1 cellular context compared by ENCODE assay signal in the genomic region with DNA sequence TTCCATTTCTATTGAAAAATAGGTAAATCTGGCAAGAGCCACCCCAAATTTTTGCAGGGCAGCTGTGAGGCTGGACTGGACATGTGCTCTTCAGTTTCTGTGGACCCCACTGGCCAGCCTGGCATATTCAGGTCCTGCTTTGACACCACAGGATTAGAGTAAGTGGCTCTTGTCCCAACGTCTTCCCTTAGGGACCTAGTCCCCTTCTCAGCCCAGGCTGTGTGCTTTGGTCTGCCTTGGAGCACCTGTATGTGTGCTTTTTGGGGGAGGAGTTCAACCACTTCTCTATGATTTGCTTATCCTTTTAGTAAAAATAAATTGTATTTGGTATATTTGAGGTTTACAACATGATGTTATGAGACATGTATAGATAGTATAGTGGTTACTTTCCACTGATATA.
TF ChIP-seq lines count a peak whose summit lies in the region.

No MANE protein-coding gene starts in this region.

TF ChIP-seq in GM12878, 131 proteins besides CTCF, POLR2A, EP300 and RAD21 (continued from another document):
- TF ChIP-seq RB1 (IDR thresholded peaks at IDR 0.05; ENCODE audit: borderline replicate concordance) (no peak), SUZ12 (IDR thresholded peaks at IDR 0.05; ENCODE audit: unreplicated experiment) (no peak), NR2C2 (IDR thresholded peaks at IDR 0.05; ENCODE audit: borderline replicate concordance, control insufficient read depth, insufficient read length, low read depth) (no peak), ZBED1 (IDR thresholded peaks at IDR 0.05; ENCODE audit: borderline replicate concordance) (no peak), FOXK2 (IDR thresholded peaks at IDR 0.05) (no peak), BHLHE40 (IDR thresholded peaks at IDR 0.05; ENCODE audit: borderline replicate concordance in 1 of 2, low read depth in 2 of 2, low read length in 1 of 2) (no peak), JUND (IDR thresholded peaks at IDR 0.05; ENCODE audit: low read depth, low read length) (no peak), GATAD2B (conservative IDR thresholded peaks at IDR 0.05; ENCODE audit: low read depth) (no peak), JUNB (IDR thresholded peaks at IDR 0.05) (no peak), ZNF207 (IDR thresholded peaks at IDR 0.05; ENCODE audit: borderline replicate concordance) (no peak), SRF (IDR thresholded peaks at IDR 0.05; ENCODE audit: low read depth in 2 of 2, low read length in 2 of 2) (no peak), HCFC1 (IDR thresholded peaks at IDR 0.05; ENCODE audit: low read length) (no peak)
- TF ChIP-seq, protein P1, sequence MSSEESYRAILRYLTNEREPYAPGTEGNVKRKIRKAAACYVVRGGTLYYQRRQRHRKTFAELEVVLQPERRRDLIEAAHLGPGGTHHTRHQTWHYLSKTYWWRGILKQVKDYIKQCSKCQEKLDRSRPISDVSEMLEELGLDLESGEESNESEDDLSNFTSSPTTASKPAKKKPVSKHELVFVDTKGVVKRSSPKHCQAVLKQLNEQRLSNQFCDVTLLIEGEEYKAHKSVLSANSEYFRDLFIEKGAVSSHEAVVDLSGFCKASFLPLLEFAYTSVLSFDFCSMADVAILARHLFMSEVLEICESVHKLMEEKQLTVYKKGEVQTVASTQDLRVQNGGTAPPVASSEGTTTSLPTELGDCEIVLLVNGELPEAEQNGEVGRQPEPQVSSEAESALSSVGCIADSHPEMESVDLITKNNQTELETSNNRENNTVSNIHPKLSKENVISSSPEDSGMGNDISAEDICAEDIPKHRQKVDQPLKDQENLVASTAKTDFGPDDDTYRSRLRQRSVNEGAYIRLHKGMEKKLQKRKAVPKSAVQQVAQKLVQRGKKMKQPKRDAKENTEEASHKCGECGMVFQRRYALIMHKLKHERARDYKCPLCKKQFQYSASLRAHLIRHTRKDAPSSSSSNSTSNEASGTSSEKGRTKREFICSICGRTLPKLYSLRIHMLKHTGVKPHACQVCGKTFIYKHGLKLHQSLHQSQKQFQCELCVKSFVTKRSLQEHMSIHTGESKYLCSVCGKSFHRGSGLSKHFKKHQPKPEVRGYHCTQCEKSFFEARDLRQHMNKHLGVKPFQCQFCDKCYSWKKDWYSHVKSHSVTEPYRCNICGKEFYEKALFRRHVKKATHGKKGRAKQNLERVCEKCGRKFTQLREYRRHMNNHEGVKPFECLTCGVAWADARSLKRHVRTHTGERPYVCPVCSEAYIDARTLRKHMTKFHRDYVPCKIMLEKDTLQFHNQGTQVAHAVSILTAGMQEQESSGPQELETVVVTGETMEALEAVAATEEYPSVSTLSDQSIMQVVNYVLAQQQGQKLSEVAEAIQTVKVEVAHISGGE (CRISPR knock-in tag; IDR thresholded peaks at IDR 0.05) = no peak
- TF ChIP-seq, protein P2, sequence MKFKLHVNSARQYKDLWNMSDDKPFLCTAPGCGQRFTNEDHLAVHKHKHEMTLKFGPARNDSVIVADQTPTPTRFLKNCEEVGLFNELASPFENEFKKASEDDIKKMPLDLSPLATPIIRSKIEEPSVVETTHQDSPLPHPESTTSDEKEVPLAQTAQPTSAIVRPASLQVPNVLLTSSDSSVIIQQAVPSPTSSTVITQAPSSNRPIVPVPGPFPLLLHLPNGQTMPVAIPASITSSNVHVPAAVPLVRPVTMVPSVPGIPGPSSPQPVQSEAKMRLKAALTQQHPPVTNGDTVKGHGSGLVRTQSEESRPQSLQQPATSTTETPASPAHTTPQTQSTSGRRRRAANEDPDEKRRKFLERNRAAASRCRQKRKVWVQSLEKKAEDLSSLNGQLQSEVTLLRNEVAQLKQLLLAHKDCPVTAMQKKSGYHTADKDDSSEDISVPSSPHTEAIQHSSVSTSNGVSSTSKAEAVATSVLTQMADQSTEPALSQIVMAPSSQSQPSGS (IDR thresholded peaks at IDR 0.05; ENCODE audit: low read length) = no peak
- TF ChIP-seq, protein P3, sequence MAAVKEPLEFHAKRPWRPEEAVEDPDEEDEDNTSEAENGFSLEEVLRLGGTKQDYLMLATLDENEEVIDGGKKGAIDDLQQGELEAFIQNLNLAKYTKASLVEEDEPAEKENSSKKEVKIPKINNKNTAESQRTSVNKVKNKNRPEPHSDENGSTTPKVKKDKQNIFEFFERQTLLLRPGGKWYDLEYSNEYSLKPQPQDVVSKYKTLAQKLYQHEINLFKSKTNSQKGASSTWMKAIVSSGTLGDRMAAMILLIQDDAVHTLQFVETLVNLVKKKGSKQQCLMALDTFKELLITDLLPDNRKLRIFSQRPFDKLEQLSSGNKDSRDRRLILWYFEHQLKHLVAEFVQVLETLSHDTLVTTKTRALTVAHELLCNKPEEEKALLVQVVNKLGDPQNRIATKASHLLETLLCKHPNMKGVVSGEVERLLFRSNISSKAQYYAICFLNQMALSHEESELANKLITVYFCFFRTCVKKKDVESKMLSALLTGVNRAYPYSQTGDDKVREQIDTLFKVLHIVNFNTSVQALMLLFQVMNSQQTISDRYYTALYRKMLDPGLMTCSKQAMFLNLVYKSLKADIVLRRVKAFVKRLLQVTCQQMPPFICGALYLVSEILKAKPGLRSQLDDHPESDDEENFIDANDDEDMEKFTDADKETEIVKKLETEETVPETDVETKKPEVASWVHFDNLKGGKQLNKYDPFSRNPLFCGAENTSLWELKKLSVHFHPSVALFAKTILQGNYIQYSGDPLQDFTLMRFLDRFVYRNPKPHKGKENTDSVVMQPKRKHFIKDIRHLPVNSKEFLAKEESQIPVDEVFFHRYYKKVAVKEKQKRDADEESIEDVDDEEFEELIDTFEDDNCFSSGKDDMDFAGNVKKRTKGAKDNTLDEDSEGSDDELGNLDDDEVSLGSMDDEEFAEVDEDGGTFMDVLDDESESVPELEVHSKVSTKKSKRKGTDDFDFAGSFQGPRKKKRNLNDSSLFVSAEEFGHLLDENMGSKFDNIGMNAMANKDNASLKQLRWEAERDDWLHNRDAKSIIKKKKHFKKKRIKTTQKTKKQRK (IDR thresholded peaks at IDR 0.05; ENCODE audit: low read depth, low read length) = no peak
- TF ChIP-seq, protein P4, sequence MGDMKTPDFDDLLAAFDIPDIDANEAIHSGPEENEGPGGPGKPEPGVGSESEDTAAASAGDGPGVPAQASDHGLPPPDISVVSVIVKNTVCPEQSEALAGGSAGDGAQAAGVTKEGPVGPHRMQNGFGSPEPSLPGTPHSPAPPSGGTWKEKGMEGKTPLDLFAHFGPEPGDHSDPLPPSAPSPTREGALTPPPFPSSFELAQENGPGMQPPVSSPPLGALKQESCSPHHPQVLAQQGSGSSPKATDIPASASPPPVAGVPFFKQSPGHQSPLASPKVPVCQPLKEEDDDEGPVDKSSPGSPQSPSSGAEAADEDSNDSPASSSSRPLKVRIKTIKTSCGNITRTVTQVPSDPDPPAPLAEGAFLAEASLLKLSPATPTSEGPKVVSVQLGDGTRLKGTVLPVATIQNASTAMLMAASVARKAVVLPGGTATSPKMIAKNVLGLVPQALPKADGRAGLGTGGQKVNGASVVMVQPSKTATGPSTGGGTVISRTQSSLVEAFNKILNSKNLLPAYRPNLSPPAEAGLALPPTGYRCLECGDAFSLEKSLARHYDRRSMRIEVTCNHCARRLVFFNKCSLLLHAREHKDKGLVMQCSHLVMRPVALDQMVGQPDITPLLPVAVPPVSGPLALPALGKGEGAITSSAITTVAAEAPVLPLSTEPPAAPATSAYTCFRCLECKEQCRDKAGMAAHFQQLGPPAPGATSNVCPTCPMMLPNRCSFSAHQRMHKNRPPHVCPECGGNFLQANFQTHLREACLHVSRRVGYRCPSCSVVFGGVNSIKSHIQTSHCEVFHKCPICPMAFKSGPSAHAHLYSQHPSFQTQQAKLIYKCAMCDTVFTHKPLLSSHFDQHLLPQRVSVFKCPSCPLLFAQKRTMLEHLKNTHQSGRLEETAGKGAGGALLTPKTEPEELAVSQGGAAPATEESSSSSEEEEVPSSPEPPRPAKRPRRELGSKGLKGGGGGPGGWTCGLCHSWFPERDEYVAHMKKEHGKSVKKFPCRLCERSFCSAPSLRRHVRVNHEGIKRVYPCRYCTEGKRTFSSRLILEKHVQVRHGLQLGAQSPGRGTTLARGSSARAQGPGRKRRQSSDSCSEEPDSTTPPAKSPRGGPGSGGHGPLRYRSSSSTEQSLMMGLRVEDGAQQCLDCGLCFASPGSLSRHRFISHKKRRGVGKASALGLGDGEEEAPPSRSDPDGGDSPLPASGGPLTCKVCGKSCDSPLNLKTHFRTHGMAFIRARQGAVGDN (IDR thresholded peaks at IDR 0.05) = no peak
- TF ChIP-seq, protein P5, sequence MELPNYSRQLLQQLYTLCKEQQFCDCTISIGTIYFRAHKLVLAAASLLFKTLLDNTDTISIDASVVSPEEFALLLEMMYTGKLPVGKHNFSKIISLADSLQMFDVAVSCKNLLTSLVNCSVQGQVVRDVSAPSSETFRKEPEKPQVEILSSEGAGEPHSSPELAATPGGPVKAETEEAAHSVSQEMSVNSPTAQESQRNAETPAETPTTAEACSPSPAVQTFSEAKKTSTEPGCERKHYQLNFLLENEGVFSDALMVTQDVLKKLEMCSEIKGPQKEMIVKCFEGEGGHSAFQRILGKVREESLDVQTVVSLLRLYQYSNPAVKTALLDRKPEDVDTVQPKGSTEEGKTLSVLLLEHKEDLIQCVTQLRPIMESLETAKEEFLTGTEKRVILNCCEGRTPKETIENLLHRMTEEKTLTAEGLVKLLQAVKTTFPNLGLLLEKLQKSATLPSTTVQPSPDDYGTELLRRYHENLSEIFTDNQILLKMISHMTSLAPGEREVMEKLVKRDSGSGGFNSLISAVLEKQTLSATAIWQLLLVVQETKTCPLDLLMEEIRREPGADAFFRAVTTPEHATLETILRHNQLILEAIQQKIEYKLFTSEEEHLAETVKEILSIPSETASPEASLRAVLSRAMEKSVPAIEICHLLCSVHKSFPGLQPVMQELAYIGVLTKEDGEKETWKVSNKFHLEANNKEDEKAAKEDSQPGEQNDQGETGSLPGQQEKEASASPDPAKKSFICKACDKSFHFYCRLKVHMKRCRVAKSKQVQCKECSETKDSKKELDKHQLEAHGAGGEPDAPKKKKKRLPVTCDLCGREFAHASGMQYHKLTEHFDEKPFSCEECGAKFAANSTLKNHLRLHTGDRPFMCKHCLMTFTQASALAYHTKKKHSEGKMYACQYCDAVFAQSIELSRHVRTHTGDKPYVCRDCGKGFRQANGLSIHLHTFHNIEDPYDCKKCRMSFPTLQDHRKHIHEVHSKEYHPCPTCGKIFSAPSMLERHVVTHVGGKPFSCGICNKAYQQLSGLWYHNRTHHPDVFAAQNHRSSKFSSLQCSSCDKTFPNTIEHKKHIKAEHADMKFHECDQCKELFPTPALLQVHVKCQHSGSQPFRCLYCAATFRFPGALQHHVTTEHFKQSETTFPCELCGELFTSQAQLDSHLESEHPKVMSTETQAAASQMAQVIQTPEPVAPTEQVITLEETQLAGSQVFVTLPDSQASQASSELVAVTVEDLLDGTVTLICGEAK (IDR thresholded peaks at IDR 0.05; ENCODE audit: borderline replicate concordance) = no peak
TF ChIP-seq in GM12878: peak in this region for 0.
